Comparison of ENCODE assay signal across 1 cellular context in genomic region chr9:110028281-110029075, GRCh38.
TF ChIP-seq lines count a peak whose summit lies in the region.

No MANE protein-coding gene starts in this region.

TF ChIP-seq in SK-N-SH treated with all-trans-retinoic acid at 6 μM for 48 hours, 23 proteins besides CTCF, POLR2A, EP300 and RAD21 (continued from another document):
- no peak for TF ChIP-seq CSRNP3 (CRISPR knock-in tag; IDR thresholded peaks at IDR 0.05)
- TF ChIP-seq GLIS3 (CRISPR knock-in tag; IDR thresholded peaks at IDR 0.05) = no peak
- no peak for TF ChIP-seq SNAI2 (CRISPR knock-in tag; IDR thresholded peaks at IDR 0.05)
- no peak for TF ChIP-seq ZNF565 (CRISPR knock-in tag; conservative IDR thresholded peaks at IDR 0.05; ENCODE audit: low read depth)
TF ChIP-seq in SK-N-SH treated with all-trans-retinoic acid at 6 μM for 48 hours: peak in this region for 0.
